Comparison of ENCODE assay signal across 19 cellular contexts in genomic region chr20:20472690-20473274, GRCh38.
DNase-seq lines count a peak whose midpoint lies in the region; ATAC-seq and FAIRE-seq lines count a peak whose summit lies in the region.
"Had no signal": no experiment of that assay in that cellular context is flagged by ENCODE, and none has a peak within 500 bp of the region (broad histone marks: within the 10 kb centered on the region; RNA-seq: fewer than 3 reads in every experiment).

No MANE protein-coding gene starts in this region.

- peaks cover 9% of the 10 kb centered on the region for H3K9me3 Mint-ChIP-seq in activated T-helper 2 cell treated with anti-CD3 and anti-CD28 coated beads, Interferon-gamma antibody, Interleukin-2, Interleukin-4, amounts not matched to agents 10 μg/mL and 5 μg/mL and 100 μg/mL, durations not matched to agents 14 hours and 24 hours and 36 hours
- H3K9me3 Mint-ChIP-seq: CD8-positive, alpha-beta T cell had no signal

- H3K4me1 Mint-ChIP-seq in activated T-helper 2 cell treated with anti-CD3 and anti-CD28 coated beads, Interferon-gamma antibody, Interleukin-2, Interleukin-4, amounts not matched to agents 10 μg/mL and 5 μg/mL and 100 μg/mL, durations not matched to agents 14 hours and 24 hours and 36 hours (ENCODE audit: low read depth): peaks cover 16% of the 10 kb centered on the region

- H3K4me3 Mint-ChIP-seq in activated T-helper 2 cell treated with anti-CD3 and anti-CD28 coated beads, Interferon-gamma antibody, Interleukin-2, Interleukin-4, amounts not matched to agents 10 μg/mL and 5 μg/mL and 100 μg/mL, durations not matched to agents 14 hours and 24 hours and 36 hours (ENCODE audit: low read depth): no peak overlapping the region
- H3K4me3 Mint-ChIP-seq: B cell; CD4-positive, CD25-positive, alpha-beta regulatory T cell; CD8-positive, alpha-beta T cell had no signal

- ATAC-seq in Right ventricle myocardium superior (ENCODE audit: poor library complexity) (peak; percentile 55), HG03139 (IDR thresholded peaks at IDR 0.05; ENCODE audit: unreplicated experiment) (no peak)
- ATAC-seq: CD8-positive, alpha-beta T cell had no signal

- peaks cover 53% of the 10 kb centered on the region for H3K36me3 Mint-ChIP-seq in activated T-helper 2 cell treated with anti-CD3 and anti-CD28 coated beads, Interferon-gamma antibody, Interleukin-2, Interleukin-4, amounts not matched to agents 10 μg/mL and 5 μg/mL and 100 μg/mL, durations not matched to agents 14 hours and 24 hours and 36 hours (ENCODE audit: low read depth)

- H3K27ac Mint-ChIP-seq in activated T-helper 2 cell treated with anti-CD3 and anti-CD28 coated beads, Interferon-gamma antibody, Interleukin-2, Interleukin-4, amounts not matched to agents 10 μg/mL and 5 μg/mL and 100 μg/mL, durations not matched to agents 14 hours and 24 hours and 36 hours: peak overlapping the region; percentile 8
- H3K27ac Mint-ChIP-seq: B cell; CD4-positive, CD25-positive, alpha-beta regulatory T cell; CD8-positive, alpha-beta T cell had no signal

- intact Hi-C loops in Right ventricle myocardium superior (cut with DNase I) (no loop called here), cardiac septum (cut with DNase I) (no loop called here)
- intact Hi-C loops in activated T-helper 2 cell treated with anti-CD3 and anti-CD28 coated beads, Interferon-gamma antibody, Interleukin-2, Interleukin-4, amounts not matched to agents 10 μg/mL and 5 μg/mL and 100 μg/mL, durations not matched to agents 14 hours and 24 hours and 36 hours (cut with micrococcal nuclease): no loop called here

- FAIRE-seq in GM18507 (lab: Jason Lieb, UNC) (peak; percentile 56), GM19239 (lab: Jason Lieb, UNC) (peak; percentile 63)
- FAIRE-seq: GM12891, H1 had no signal

- peaks cover 2% of the 10 kb centered on the region for H3K27me3 Mint-ChIP-seq in activated T-helper 2 cell treated with anti-CD3 and anti-CD28 coated beads, Interferon-gamma antibody, Interleukin-2, Interleukin-4, amounts not matched to agents 10 μg/mL and 5 μg/mL and 100 μg/mL, durations not matched to agents 14 hours and 24 hours and 36 hours (ENCODE audit: low read depth)
- H3K27me3 Mint-ChIP-seq: B cell; CD4-positive, CD25-positive, alpha-beta regulatory T cell had no signal

- DNase-seq in Right ventricle myocardium superior (no peak), cardiac septum (ENCODE audit: low spot score) (no peak), GM18507 (ENCODE audit: extremely low spot score, insufficient read length, low read depth) (no peak), GM19239 (ENCODE audit: insufficient read length, low spot score) (no peak)
- no peak for DNase-seq in activated T-helper 2 cell treated with anti-CD3 and anti-CD28 coated beads, Interferon-gamma antibody, Interleukin-2, Interleukin-4, amounts not matched to agents 10 μg/mL and 5 μg/mL and 100 μg/mL, durations not matched to agents 14 hours and 24 hours and 36 hours (ENCODE audit: low spot score)
- no peak for DNase-seq in activated CD8-positive, alpha-beta memory T cell treated with anti-CD3 and anti-CD28 coated beads, Interleukin-2, amount 50 U/mL, for 48 hours
- DNase-seq: Caco-2; CD4-positive, CD25-positive, alpha-beta regulatory T cell; CD8-positive, alpha-beta T cell; DMS53; DMS79 treated with DMSO at 0.1 percent for 48 hours; GF-D8; GM23248; H7; HCEC 1CT had no signal
